Comparison of ENCODE assay signal across 17 cellular contexts in the genomic region with DNA sequence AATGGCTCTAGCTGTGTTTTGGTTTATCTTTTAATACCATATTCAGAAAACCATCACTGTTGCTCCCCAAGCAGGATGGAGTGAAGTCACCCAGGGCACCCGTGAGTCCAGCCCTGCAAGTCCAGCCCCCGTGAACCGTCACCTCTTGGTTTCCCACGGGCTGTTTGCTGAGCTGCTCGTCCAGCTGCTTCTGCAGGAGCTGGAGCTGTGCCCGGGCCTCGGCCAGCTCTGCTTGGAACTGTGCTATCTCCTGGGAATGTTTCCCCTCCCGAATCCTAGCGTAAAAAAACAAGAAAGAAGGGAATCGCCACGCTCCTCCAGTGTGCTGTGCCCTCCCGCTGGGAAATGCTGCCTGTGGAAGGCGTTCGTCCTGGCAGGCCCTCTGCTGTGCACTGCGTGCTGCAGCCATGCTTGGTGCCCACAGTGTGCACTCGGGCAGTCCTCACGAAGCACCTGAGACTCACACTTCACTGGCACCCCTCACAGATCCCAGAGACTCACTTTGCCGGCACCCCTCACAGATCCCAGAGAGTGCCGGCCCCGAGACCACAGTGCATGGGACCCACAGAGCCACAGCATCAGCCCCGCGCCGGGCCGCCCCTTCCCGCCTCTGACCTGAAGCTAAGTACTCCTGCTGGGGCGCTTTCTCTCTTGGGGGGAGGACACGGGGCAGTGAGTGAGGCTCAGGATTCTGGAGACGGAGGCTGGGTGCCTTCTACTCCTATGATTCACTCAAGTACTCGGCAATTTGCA. TPM values are rescaled to one million over a fixed set of nuclear protein-coding genes. Genes with fewer than 3 reads are reported as not detected.
DNase-seq lines count a peak whose midpoint lies in the region; ATAC-seq, FAIRE-seq and TF ChIP-seq lines count a peak whose summit lies in the region.
"Had no signal": no experiment of that assay in that cellular context is flagged by ENCODE, and none has a peak within 500 bp of the region (broad histone marks: within the 10 kb centered on the region; RNA-seq: fewer than 3 reads in every experiment).

No MANE protein-coding gene starts in this region.

- no peak overlapping the region for H3K9ac ChIP-seq in IMR-90 (ENCODE audit: low read depth, low read length)
- H3K9ac ChIP-seq in astrocyte (ENCODE audit: low read length), result no peak overlapping the region
- H3K9ac ChIP-seq in MM.1S (ENCODE audit: low read length), result no peak overlapping the region
- H3K9ac ChIP-seq: BLaER1 had no signal

- peaks cover 26 to 27% of the 10 kb centered on the region in 2 experiments; a peak in 3 of 4 replicates for H3K79me1 ChIP-seq in IMR-90 (ENCODE audit: low read depth in 1 of 2, low read length in 2 of 2)

- H3K27ac Mint-ChIP-seq in astrocyte (ENCODE audit: unreplicated experiment), result no peak overlapping the region
- H3K27ac Mint-ChIP-seq in activated CD8-positive, alpha-beta memory T cell treated with anti-CD3 and anti-CD28 coated beads, Interleukin-2, amount 10 ng/mL, durations not matched to agents 7 days and 5 days, result no peak overlapping the region
- H3K27ac Mint-ChIP-seq: activated CD8-positive, alpha-beta T cell treated with anti-CD3 and anti-CD28 coated beads, Interleukin-2, amount 10 ng/mL, durations not matched to agents 7 days and 5 days had no signal

- H2AFZ ChIP-seq in IMR-90 (replicated peaks; ENCODE audit: low read length, poor library complexity) (no peak overlapping the region), astrocyte (ENCODE audit: low read depth, low read length) (no peak overlapping the region), MM.1S (ENCODE audit: low read length) (no peak overlapping the region)

- no peak overlapping the region for H3K56ac ChIP-seq in IMR-90 (ENCODE audit: extremely low read depth, insufficient read depth, low read length)

- H3K27me3 ChIP-seq in IMR-90 (ENCODE audit: control insufficient read depth, insufficient read depth, low read length) (no peaks in the 10 kb centered on the region), astrocyte (ENCODE audit: insufficient read depth, low read length) (no peaks in the 10 kb centered on the region), heart left ventricle (no peaks in the 10 kb centered on the region), MM.1S (replicated peaks; ENCODE audit: insufficient read depth, low read length) (no peaks in the 10 kb centered on the region)
- H3K27me3 ChIP-seq: BLaER1 had no signal

- no peak overlapping the region for H4K91ac ChIP-seq in IMR-90 (ENCODE audit: insufficient read depth, low read depth, low read length)

- H3K4me3 ChIP-seq in IMR-90 (ENCODE audit: insufficient read depth, low read depth, low read length) (no peak overlapping the region), astrocyte (ENCODE audit: insufficient read depth, low read depth, low read length) (no peak overlapping the region), heart left ventricle (no peak overlapping the region), MM.1S (ENCODE audit: low read length) (no peak overlapping the region)
- H3K4me3 ChIP-seq: BLaER1, GM12878 had no signal

- H3K27me3 Mint-ChIP-seq in astrocyte (ENCODE audit: low read depth, unreplicated experiment), result no peaks in the 10 kb centered on the region
- H3K27me3 Mint-ChIP-seq in activated CD8-positive, alpha-beta memory T cell treated with anti-CD3 and anti-CD28 coated beads, Interleukin-2, amount 10 ng/mL, durations not matched to agents 7 days and 5 days, result no peaks in the 10 kb centered on the region

- H3K4me3 Mint-ChIP-seq in astrocyte (ENCODE audit: unreplicated experiment), result no peak overlapping the region
- H3K4me3 Mint-ChIP-seq in activated CD8-positive, alpha-beta memory T cell treated with anti-CD3 and anti-CD28 coated beads, Interleukin-2, amount 10 ng/mL, durations not matched to agents 7 days and 5 days, result no peak overlapping the region
- H3K4me3 Mint-ChIP-seq: activated CD8-positive, alpha-beta T cell treated with anti-CD3 and anti-CD28 coated beads, Interleukin-2, amount 10 ng/mL, durations not matched to agents 7 days and 5 days had no signal

- H4K8ac ChIP-seq in IMR-90 (ENCODE audit: low read depth in 2 of 2, low read length in 2 of 2), result no peak overlapping the region

- peaks cover 81% of the 10 kb centered on the region for H3K36me3 ChIP-seq in IMR-90 (ENCODE audit: control insufficient read depth, insufficient read depth, low read length)
- peaks cover 64% of the 10 kb centered on the region for H3K36me3 ChIP-seq in astrocyte (ENCODE audit: insufficient read depth, low read length)
- H3K36me3 ChIP-seq in heart left ventricle, result peaks cover 0 to 97% (median 94%) of the 10 kb centered on the region in 9 donors
- H3K36me3 ChIP-seq in MM.1S (replicated peaks; ENCODE audit: insufficient read depth, low read length), result no peaks in the 10 kb centered on the region

- H4K20me1 ChIP-seq in IMR-90 (ENCODE audit: insufficient read depth, low read length) (peaks cover 24% of the 10 kb centered on the region), astrocyte (ENCODE audit: insufficient read depth, low read length) (peaks cover 77% of the 10 kb centered on the region), MM.1S (ENCODE audit: insufficient read depth, low read length) (no peaks in the 10 kb centered on the region)

- H3K23ac ChIP-seq in IMR-90 (ENCODE audit: low read depth, low read length), result no peak overlapping the region

- no peak for FAIRE-seq in astrocyte (lab: Jason Lieb, UNC)
- FAIRE-seq: GM12878 had no signal

- no peaks in the 10 kb centered on the region for H3K9me3 Mint-ChIP-seq in astrocyte (ENCODE audit: unreplicated experiment)
- no peaks in the 10 kb centered on the region for H3K9me3 Mint-ChIP-seq in activated CD8-positive, alpha-beta memory T cell treated with anti-CD3 and anti-CD28 coated beads, Interleukin-2, amount 10 ng/mL, durations not matched to agents 7 days and 5 days (ENCODE audit: low read depth)

- no peaks in the 10 kb centered on the region for H3K4me1 Mint-ChIP-seq in astrocyte (ENCODE audit: low read depth, unreplicated experiment)
- H3K4me1 Mint-ChIP-seq in activated CD8-positive, alpha-beta memory T cell treated with anti-CD3 and anti-CD28 coated beads, Interleukin-2, amount 10 ng/mL, durations not matched to agents 7 days and 5 days, result peaks cover 6% of the 10 kb centered on the region

- H3K4me2 ChIP-seq in IMR-90 (ENCODE audit: low read depth, low read length), result no peak overlapping the region
- H3K4me2 ChIP-seq in astrocyte (ENCODE audit: low read length), result no peak overlapping the region
- no peak overlapping the region for H3K4me2 ChIP-seq in MM.1S (ENCODE audit: low read depth, low read length)
- H3K4me2 ChIP-seq: BLaER1 had no signal

- ATAC-seq in IMR-90 (ENCODE audit: low read depth) (peak; percentile 52), heart left ventricle (peak; percentile 57 to 78 (median 69))
- ATAC-seq in activated CD8-positive, alpha-beta memory T cell treated with anti-CD3 and anti-CD28 coated beads, Interleukin-2, amount 10 ng/mL, durations not matched to agents 7 days and 5 days, result no peak
- ATAC-seq: activated CD8-positive, alpha-beta T cell treated with anti-CD3 and anti-CD28 coated beads, Interleukin-2, amount 10 ng/mL, durations not matched to agents 7 days and 5 days; GM12878; stimulated activated naive CD8-positive, alpha-beta T cell treated with anti-CD3 and anti-CD28 coated beads, Interleukin-15, Interleukin-2, amounts not matched to agents 100 U/mL and 50 U/mL, for 24 hours had no signal

- WGBS in IMR-90 (ENCODE audit: extremely low coverage in 2 of 2, insufficient read length in 1 of 2), 2 experiments, result 85% methylated on average over 9 of the region's 29 CpGs; no CpG with 5 or more reads in 1 of the 2 experiments
- WGBS in heart left ventricle, 4 donors, result 73 to 81% (median 74%) methylated on average over 29 of the region's 29 CpGs

- H3K9me2 ChIP-seq in MM.1S (replicated peaks; ENCODE audit: insufficient read depth, low read length), result no peaks in the 10 kb centered on the region

- intact Hi-C loops in IMR-90 (cut with micrococcal nuclease) (no loop called here), heart left ventricle (cut with DNase I) (no loop called here)

- no peak overlapping the region for H2BK120ac ChIP-seq in IMR-90 (ENCODE audit: low read depth, low read length)

- H3K27ac ChIP-seq in IMR-90 (ENCODE audit: insufficient read depth, low read length) (no peak overlapping the region), astrocyte (ENCODE audit: low read depth, low read length) (no peak overlapping the region), heart left ventricle (peak overlapping the region in 4 of 12 donors; percentile 17 to 52 (median 33)), MM.1S (ENCODE audit: low read length) (no peak overlapping the region)
- H3K27ac ChIP-seq: BLaER1 had no signal

- DNase-seq in IMR-90 (peak; percentile 76), astrocyte (ENCODE audit: low read depth) (peak; percentile 26), heart left ventricle (peak; percentile 75 to 88 (median 83)), putamen (ENCODE audit: low spot score) (peak; percentile 13), NCI-H1417 treated with DMSO at 0.1 percent for 48 hours (lab: John Stamatoyannopoulos, UW) (no peak), MM.1S (no peak)
- no peak for DNase-seq in activated CD8-positive, alpha-beta memory T cell treated with anti-CD3 and anti-CD28 coated beads, Interleukin-2, amount 10 ng/mL, durations not matched to agents 7 days and 5 days
- DNase-seq in activated T-cell treated with anti-CD3 and anti-CD28 coated beads, Interleukin-2, amount 50 U/mL, for 1 hour, result no peak
- DNase-seq: activated CD8-positive, alpha-beta T cell treated with anti-CD3 and anti-CD28 coated beads, Interleukin-2, amount 10 ng/mL, durations not matched to agents 7 days and 5 days; activated gamma-delta T cell; KG1; NCI-H2029 treated with DMSO at 0.1 percent for 48 hours; SHP77 treated with DMSO at 0.1 percent for 48 hours; stimulated activated CD4-positive, alpha-beta T cell treated with anti-CD3 and anti-CD28 coated beads, Interleukin-4, amount 100 ng/mL, for 4 hours; stimulated activated naive CD8-positive, alpha-beta T cell treated with anti-CD3 and anti-CD28 coated beads, Interleukin-15, Interleukin-2, amounts not matched to agents 100 U/mL and 50 U/mL, for 24 hours had no signal

- BruUV-seq in IMR-90 (replicated peaks; lab: Mats Ljungman, UMichigan), result no TSS peak

- H3F3A ChIP-seq in MM.1S (ENCODE audit: insufficient read depth, low read length), result no peaks in the 10 kb centered on the region

- H2AK9ac ChIP-seq in IMR-90 (replicated peaks; ENCODE audit: low read depth, low read length, poor library complexity), result no peak overlapping the region

- POLR2A ChIA-PET in IMR-90 (lab: Charles Lee; ENCODE audit: unreplicated experiment), result no interaction called here

- H2BK5ac ChIP-seq in IMR-90 (ENCODE audit: low read depth, low read length, poor library complexity, severe bottlenecking), result no peak overlapping the region

- in situ Hi-C loops in IMR-90 (cut with MboI; ENCODE audit: low sequenced_read_pairs), result no loop called here

- no peak for TF ChIP-seq CTCF in IMR-90 (conservative IDR thresholded peaks at IDR 0.05; ENCODE audit: low read depth, low read length)
- no peak for TF ChIP-seq CTCF in astrocyte (IDR thresholded peaks at IDR 0.05; ENCODE audit: insufficient read depth, low read depth, low read length)
- no peak for TF ChIP-seq CTCF in heart left ventricle (IDR thresholded peaks at IDR 0.05)
- no peak for TF ChIP-seq CTCF in MM.1S (IDR thresholded peaks at IDR 0.05; ENCODE audit: low read length)

- H3K9me3 ChIP-seq in IMR-90 (ENCODE audit: control insufficient read depth, insufficient read depth, low read length), result no peaks in the 10 kb centered on the region
- no peaks in the 10 kb centered on the region for H3K9me3 ChIP-seq in astrocyte (ENCODE audit: insufficient read depth, low read depth, low read length)
- H3K9me3 ChIP-seq in heart left ventricle, result no peaks in the 10 kb centered on the region
- no peaks in the 10 kb centered on the region for H3K9me3 ChIP-seq in MM.1S (replicated peaks; ENCODE audit: insufficient read depth, low read length)
- H3K9me3 ChIP-seq: BLaER1 had no signal

- H3K36me3 Mint-ChIP-seq in astrocyte (ENCODE audit: low read depth, unreplicated experiment), result peaks cover 12% of the 10 kb centered on the region
- H3K36me3 Mint-ChIP-seq in activated CD8-positive, alpha-beta memory T cell treated with anti-CD3 and anti-CD28 coated beads, Interleukin-2, amount 10 ng/mL, durations not matched to agents 7 days and 5 days, result peaks cover 45% of the 10 kb centered on the region

- H2BK20ac ChIP-seq in IMR-90 (ENCODE audit: low read depth, low read length), result no peak overlapping the region

- H3K4ac ChIP-seq in IMR-90 (ENCODE audit: low read depth, low read length), result no peak overlapping the region

- H2AK5ac ChIP-seq in IMR-90 (ENCODE audit: low read depth, low read length), result no peak overlapping the region

- dilution Hi-C loops in IMR-90 (cut with HindIII; ENCODE audit: low sequenced_read_pairs, unreplicated experiment), result no loop called here

- H3K4me1 ChIP-seq in IMR-90 (ENCODE audit: control insufficient read depth, insufficient read depth, low read length) (no peaks in the 10 kb centered on the region), astrocyte (ENCODE audit: insufficient read depth, low read length) (no peaks in the 10 kb centered on the region), heart left ventricle (peaks cover 0 to 10% (median 4%) of the 10 kb centered on the region in 12 donors), MM.1S (ENCODE audit: low read length) (no peaks in the 10 kb centered on the region)

- no peak for TF ChIP-seq POLR2A in IMR-90 (IDR thresholded peaks at IDR 0.05; ENCODE audit: low read depth, low read length)
- no peak for TF ChIP-seq POLR2A in heart left ventricle (IDR thresholded peaks at IDR 0.05)

- H3K79me2 ChIP-seq in astrocyte (ENCODE audit: insufficient read depth, low read length) (peaks cover 45% of the 10 kb centered on the region), MM.1S (ENCODE audit: low read length) (no peaks in the 10 kb centered on the region)

- no peak for TF ChIP-seq RAD21 in IMR-90 (IDR thresholded peaks at IDR 0.05; ENCODE audit: low read length)

- 0 out of 2 replicates have a peak, but pooled peaks cover 5% of the 10 kb centered on the region for H3K9me1 ChIP-seq in IMR-90 (ENCODE audit: insufficient read depth, low read length)

- no peak overlapping the region for H2BK15ac ChIP-seq in IMR-90 (ENCODE audit: low read depth, low read length)

- no peak overlapping the region for H3K18ac ChIP-seq in IMR-90 (ENCODE audit: low read depth, low read length)

- H3K14ac ChIP-seq in IMR-90 (replicated peaks; ENCODE audit: low read depth, low read length), result no peak overlapping the region

- CTCF ChIA-PET in IMR-90 (lab: Yijun Ruan, JAX), result no interaction called here
- CTCF ChIA-PET in activated CD8-positive, alpha-beta memory T cell treated with anti-CD3 and anti-CD28 coated beads, Interleukin-2, amount 10 ng/mL, durations not matched to agents 7 days and 5 days (lab: Charles Lee), result interaction anchor here (2.2 to 3.2 kb wide), 2 partner anchors 9 to 33 kb away, joined by 6 to 13 read pairs; no protein-coding TSS in a partner anchor

- no peak overlapping the region for H4K5ac ChIP-seq in IMR-90 (ENCODE audit: low read depth, low read length)

RNA-seq across cellular contexts. Expression of a gene that starts 15.4 kb away (rescaled TPM):
- total RNA-seq in IMR-90 (2012; rRNA removed) (63.4 and 66.4 TPM in 2 replicates), astrocyte (123 and 140 TPM in 2 replicates), heart left ventricle (10 to 100 TPM; 20.7 to 45.2 (median 29.1) TPM)
- polyA plus RNA-seq in IMR-90 (2012; rRNA removed) (80.4 and 82.4 TPM in 2 replicates), heart left ventricle (10 to 100 TPM; 15.5 to 27.8 TPM)
- polyA plus RNA-seq in IMR-90 (2012; cell fraction: cytosol; rRNA removed), result 21.2 and 34.0 TPM in 2 replicates
- 229 and 398 TPM in 2 replicates for polyA plus RNA-seq in IMR-90 (2012; cell fraction: nucleus; rRNA removed; ENCODE audit: low replicate concordance)
- 100 to 1,000 TPM; 105 to 106 TPM for total RNA-seq in activated CD8-positive, alpha-beta memory T cell treated with anti-CD3 and anti-CD28 coated beads, Interleukin-2, amount 10 ng/mL, durations not matched to agents 7 days and 5 days

RNA-seq across cellular contexts. Expression of a gene that starts 51.7 kb away (rescaled TPM):
- total RNA-seq in IMR-90 (2012; rRNA removed), result 99.8 and 102 TPM in 2 replicates
- polyA plus RNA-seq in IMR-90 (2012; rRNA removed), result 39.6 and 41.1 TPM in 2 replicates
- 28.7 and 29.9 TPM in 2 replicates for polyA plus RNA-seq in IMR-90 (2012; cell fraction: cytosol; rRNA removed)
- 62.0 and 68.6 TPM in 2 replicates for polyA plus RNA-seq in IMR-90 (2012; cell fraction: nucleus; rRNA removed; ENCODE audit: low replicate concordance)
- total RNA-seq in astrocyte, result 86.7 and 97.8 TPM in 2 replicates
- 10 to 100 TPM; 28.3 to 46.2 (median 37.3) TPM for total RNA-seq in heart left ventricle
- 10 to 100 TPM; 12.0 to 34.3 TPM for polyA plus RNA-seq in heart left ventricle
- total RNA-seq in activated CD8-positive, alpha-beta memory T cell treated with anti-CD3 and anti-CD28 coated beads, Interleukin-2, amount 10 ng/mL, durations not matched to agents 7 days and 5 days, result 10 to 100 TPM; 60.0 to 60.4 TPM

Comparison
In these comparisons a context has a peak if more than half of its experiments do, and no peak if none do; other contexts are left out.
1. DNase-seq: peak in IMR-90 (single experiment), astrocyte (single experiment), heart left ventricle (5 of 5) and putamen (single experiment); none in activated CD8-positive, alpha-beta memory T cell treated with anti-CD3 and anti-CD28 coated beads, Interleukin-2, amount 10 ng/mL, durations not matched to agents 7 days and 5 days (single experiment), activated T-cell treated with anti-CD3 and anti-CD28 coated beads, Interleukin-2, amount 50 U/mL, for 1 hour (single experiment), NCI-H1417 treated with DMSO at 0.1 percent for 48 hours (single experiment) and MM.1S (single experiment).